Comparison of ENCODE assay signal across 1 cellular context in the genomic region with DNA sequence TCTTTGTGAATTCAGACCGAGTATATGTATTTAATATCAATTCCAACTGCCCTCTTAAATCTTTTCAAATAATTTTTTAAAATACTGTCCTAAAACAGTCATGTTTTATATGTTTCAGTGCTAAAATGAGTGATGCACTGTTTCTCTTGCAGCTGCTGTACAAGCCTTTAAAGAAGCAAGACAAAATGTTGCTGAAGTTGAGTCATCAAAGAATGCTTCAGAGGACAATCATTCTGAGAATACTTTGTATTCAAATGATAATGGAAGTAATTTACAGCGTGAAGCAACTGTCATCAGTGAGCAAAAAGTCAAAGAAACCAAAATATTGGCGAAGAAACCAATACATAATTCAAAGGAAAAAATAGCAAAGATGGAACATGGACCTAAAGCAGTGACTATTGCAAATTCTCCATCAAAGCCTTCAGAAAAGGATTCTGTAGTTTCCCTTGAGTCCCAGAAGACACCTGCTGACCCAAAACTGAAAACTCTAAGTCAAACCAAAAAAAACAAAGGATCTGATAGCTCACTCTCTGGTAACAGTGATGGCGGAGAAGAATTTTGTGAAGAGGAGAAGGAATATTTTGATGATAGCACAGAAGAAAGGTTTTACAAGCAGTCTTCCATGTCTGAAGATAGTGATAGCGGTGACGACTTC.
TF ChIP-seq lines count a peak whose summit lies in the region.

No MANE protein-coding gene starts in this region.

TF ChIP-seq in IMR-90, 13 proteins besides CTCF, POLR2A, EP300 and RAD21:
- TF ChIP-seq MAZ (IDR thresholded peaks at IDR 0.05; ENCODE audit: borderline replicate concordance, low read depth, low read length), result no peak
- TF ChIP-seq MAFK (IDR thresholded peaks at IDR 0.05; ENCODE audit: low read depth, low read length), result no peak
- no peak for TF ChIP-seq BHLHE40 (IDR thresholded peaks at IDR 0.05; ENCODE audit: low read depth, low read length)
- TF ChIP-seq CEBPB (IDR thresholded peaks at IDR 0.05; ENCODE audit: low read depth, low read length), result no peak
- TF ChIP-seq FOS (IDR thresholded peaks at IDR 0.05; ENCODE audit: low read depth, low read length), result no peak
- no peak for TF ChIP-seq MXI1 (IDR thresholded peaks at IDR 0.05; ENCODE audit: borderline replicate concordance, low read depth, low read length)
- TF ChIP-seq CHD1 (IDR thresholded peaks at IDR 0.05; ENCODE audit: low read depth, low read length), result no peak
- TF ChIP-seq, protein P1, sequence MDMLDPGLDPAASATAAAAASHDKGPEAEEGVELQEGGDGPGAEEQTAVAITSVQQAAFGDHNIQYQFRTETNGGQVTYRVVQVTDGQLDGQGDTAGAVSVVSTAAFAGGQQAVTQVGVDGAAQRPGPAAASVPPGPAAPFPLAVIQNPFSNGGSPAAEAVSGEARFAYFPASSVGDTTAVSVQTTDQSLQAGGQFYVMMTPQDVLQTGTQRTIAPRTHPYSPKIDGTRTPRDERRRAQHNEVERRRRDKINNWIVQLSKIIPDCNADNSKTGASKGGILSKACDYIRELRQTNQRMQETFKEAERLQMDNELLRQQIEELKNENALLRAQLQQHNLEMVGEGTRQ (IDR thresholded peaks at IDR 0.05; ENCODE audit: low read depth, low read length), result no peak
- TF ChIP-seq RFX5 (IDR thresholded peaks at IDR 0.05; ENCODE audit: low read depth, low read length), result no peak
- TF ChIP-seq SMC3 (IDR thresholded peaks at IDR 0.05; ENCODE audit: low read depth, low read length), result no peak
- TF ChIP-seq NFE2L2 (IDR thresholded peaks at IDR 0.05; ENCODE audit: low read depth, low read length), result no peak
- TF ChIP-seq RCOR1 (IDR thresholded peaks at IDR 0.05; ENCODE audit: insufficient replicate concordance, low read length), result no peak
- TF ChIP-seq, protein P2, sequence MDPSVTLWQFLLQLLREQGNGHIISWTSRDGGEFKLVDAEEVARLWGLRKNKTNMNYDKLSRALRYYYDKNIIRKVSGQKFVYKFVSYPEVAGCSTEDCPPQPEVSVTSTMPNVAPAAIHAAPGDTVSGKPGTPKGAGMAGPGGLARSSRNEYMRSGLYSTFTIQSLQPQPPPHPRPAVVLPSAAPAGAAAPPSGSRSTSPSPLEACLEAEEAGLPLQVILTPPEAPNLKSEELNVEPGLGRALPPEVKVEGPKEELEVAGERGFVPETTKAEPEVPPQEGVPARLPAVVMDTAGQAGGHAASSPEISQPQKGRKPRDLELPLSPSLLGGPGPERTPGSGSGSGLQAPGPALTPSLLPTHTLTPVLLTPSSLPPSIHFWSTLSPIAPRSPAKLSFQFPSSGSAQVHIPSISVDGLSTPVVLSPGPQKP (IDR thresholded peaks at IDR 0.05; ENCODE audit: borderline replicate concordance, low read depth, low read length), result no peak
